In genomic region chr7:92504563-92504962, GRCh38 we compare ENCODE assay signal across 17 cellular contexts. TPM values are rescaled to one million over a fixed set of nuclear protein-coding genes. Genes with fewer than 3 reads are reported as not detected.
DNase-seq lines count a peak whose midpoint lies in the region; ATAC-seq and TF ChIP-seq lines count a peak whose summit lies in the region.
"Had no signal": no experiment of that assay in that cellular context is flagged by ENCODE, and none has a peak within 500 bp of the region (broad histone marks: within the 10 kb centered on the region; RNA-seq: fewer than 3 reads in every experiment).

No MANE protein-coding gene starts in this region.

- H3K14ac ChIP-seq in trophoblast cell (ENCODE audit: low read length) = no peak overlapping the region

- no peak overlapping the region for H3K27ac ChIP-seq in trophoblast cell (ENCODE audit: low read depth, low read length)
- H3K27ac ChIP-seq: C4-2B had no signal

- no peak overlapping the region for H3K18ac ChIP-seq in trophoblast cell (ENCODE audit: low read length)

- H3K9me3 Mint-ChIP-seq in Calu3 (ENCODE audit: low read depth, unreplicated experiment) = no peaks in the 10 kb centered on the region
- H3K9me3 Mint-ChIP-seq: CD4-positive, alpha-beta memory T cell; GM23338 had no signal

- peaks cover 6% of the 10 kb centered on the region in 2 experiments for H3K36me3 ChIP-seq in trophoblast cell (ENCODE audit: control insufficient read depth in 1 of 2, insufficient read depth in 2 of 2, low read length in 2 of 2)
- H3K36me3 ChIP-seq: BE2C had no signal

- ATAC-seq in left ventricle myocardium superior (peak; percentile 68), Right ventricle myocardium inferior (no peak)
- ATAC-seq: GM23338 had no signal

- CTCF ChIA-PET in Calu3 (lab: Charles Lee) = no interaction called here

- intact Hi-C loops in left ventricle myocardium superior (cut with micrococcal nuclease) (no loop called here), Right ventricle myocardium inferior (cut with DNase I) (no loop called here), Calu3 (cut with micrococcal nuclease; ENCODE audit: unreplicated experiment) (no loop called here)

- no peak overlapping the region for H4K91ac ChIP-seq in trophoblast cell (ENCODE audit: low read depth, low read length)

- no peak overlapping the region for H2BK120ac ChIP-seq in trophoblast cell (ENCODE audit: insufficient read depth, low read length, poor library complexity)

- H2BK5ac ChIP-seq in trophoblast cell (ENCODE audit: low read depth, low read length, poor library complexity) = no peak overlapping the region

- DNase-seq in left ventricle myocardium superior = no peak
- DNase-seq in Right ventricle myocardium inferior (ENCODE audit: missing footprints) = no peak
- peak; percentile 56 for DNase-seq in choroid plexus epithelial cell (ENCODE audit: low read depth)
- DNase-seq in trophoblast cell = no peak
- DNase-seq in foreskin melanocyte = no peak
- DNase-seq in Calu3 = no peak
- no peak for DNase-seq in SKM-1 treated with dmso at 0.1 percent for 144 hours (lab: John Stamatoyannopoulos, UW; ENCODE audit: unreplicated experiment)
- DNase-seq: BE2C; CD4-positive, alpha-beta memory T cell; DMS153; DMS79 treated with DMSO at 0.1 percent for 48 hours; EL; H7 had no signal

- H3K27me3 Mint-ChIP-seq in Calu3 (ENCODE audit: unreplicated experiment) = no peaks in the 10 kb centered on the region
- H3K27me3 Mint-ChIP-seq: CD4-positive, alpha-beta memory T cell had no signal

- no peaks in the 10 kb centered on the region for H3K9me3 ChIP-seq in trophoblast cell (ENCODE audit: insufficient read depth, low read depth, low read length)
- H3K9me3 ChIP-seq: BE2C had no signal

- no peaks in the 10 kb centered on the region for H3K4me1 Mint-ChIP-seq in Calu3 (ENCODE audit: low read depth, unreplicated experiment)
- H3K4me1 Mint-ChIP-seq: CD4-positive, alpha-beta memory T cell; GM23338 had no signal

- no CpG with 5 or more reads among the region's 3 CpGs for WGBS in trophoblast cell (ENCODE audit: extremely low coverage, insufficient coverage, insufficient read length)

- no peaks in the 10 kb centered on the region for H3K36me3 Mint-ChIP-seq in Calu3 (ENCODE audit: insufficient read depth, unreplicated experiment)

- no peaks in the 10 kb centered on the region for H3K4me1 ChIP-seq in trophoblast cell (ENCODE audit: control insufficient read depth in 1 of 2, insufficient read depth in 2 of 2, low read length in 2 of 2)
- H3K4me1 ChIP-seq: BE2C had no signal

- no peak overlapping the region for H3K4ac ChIP-seq in trophoblast cell (ENCODE audit: low read depth, low read length)

- no peaks in the 10 kb centered on the region for H3K79me1 ChIP-seq in trophoblast cell (ENCODE audit: low read length)

- H3K79me2 ChIP-seq in trophoblast cell (ENCODE audit: control insufficient read depth, insufficient read depth, low read length, poor library complexity) = no peaks in the 10 kb centered on the region

- H3K23ac ChIP-seq in trophoblast cell (ENCODE audit: low read length) = no peak overlapping the region

- H3K27me3 ChIP-seq in trophoblast cell (ENCODE audit: insufficient read depth, low read length) = no peaks in the 10 kb centered on the region
- H3K27me3 ChIP-seq: BE2C had no signal

- H3K4me3 ChIP-seq in choroid plexus epithelial cell (ENCODE audit: low read depth, low read length) (no peak overlapping the region), trophoblast cell (ENCODE audit: low read depth, low read length) (no peak overlapping the region)
- H3K4me3 ChIP-seq: GM23338 had no signal

- no peak overlapping the region for H3K27ac Mint-ChIP-seq in Calu3 (ENCODE audit: unreplicated experiment)
- H3K27ac Mint-ChIP-seq: GM23338 had no signal

- H4K8ac ChIP-seq in trophoblast cell (ENCODE audit: low read depth, low read length) = no peak overlapping the region

- H3K9ac ChIP-seq in trophoblast cell (ENCODE audit: low read length) = peak overlapping the region; percentile 38

- no peak overlapping the region for H2AFZ ChIP-seq in trophoblast cell (ENCODE audit: insufficient read depth, low read length, poor library complexity)
- H2AFZ ChIP-seq: GM23338 had no signal

- H3K4me2 ChIP-seq in trophoblast cell (ENCODE audit: low read length) = no peak overlapping the region
- H3K4me2 ChIP-seq: GM23338 had no signal

- TF ChIP-seq CTCF in choroid plexus epithelial cell (conservative IDR thresholded peaks at IDR 0.05; ENCODE audit: low read depth, low read length) (no peak), Calu3 (IDR thresholded peaks at IDR 0.05; ENCODE audit: unreplicated experiment) (no peak)

- no peak overlapping the region for H2BK12ac ChIP-seq in trophoblast cell (ENCODE audit: low read length)

- no TSS peak for BruUV-seq in Calu3 (replicated peaks; lab: Mats Ljungman, UMichigan)

- no peak overlapping the region for H3K4me3 Mint-ChIP-seq in Calu3 (ENCODE audit: low read depth, unreplicated experiment)
- H3K4me3 Mint-ChIP-seq: CD4-positive, alpha-beta memory T cell; GM23338 had no signal

- H2AK5ac ChIP-seq in trophoblast cell (ENCODE audit: low read length) = no peak overlapping the region

- H4K12ac ChIP-seq in trophoblast cell (ENCODE audit: low read depth, low read length) = no peak overlapping the region

RNA-seq across cellular contexts. Expression of gene PEX1, which starts 23.8 kb away (rescaled TPM):
- total RNA-seq in left ventricle myocardium superior = 15.0 TPM
- 10.4 TPM for total RNA-seq in Right ventricle myocardium inferior
- polyA plus RNA-seq in trophoblast cell (2013) = 14.0 and 14.3 TPM in 2 replicates
- 10.1 and 10.4 TPM in 2 replicates for total RNA-seq in Calu3 (2022)

RNA-seq across cellular contexts. Expression of gene RBM48, which starts 24.0 kb away (rescaled TPM):
- total RNA-seq in left ventricle myocardium superior (14.4 TPM), Right ventricle myocardium inferior (11.8 TPM), Calu3 (2022) (8.2 and 10.9 TPM in 2 replicates)
- 12.7 TPM in 2 replicates for polyA plus RNA-seq in trophoblast cell (2013)

RNA-seq across cellular contexts. Expression of gene ERVW-1, which starts 26.8 kb away (rescaled TPM):
- total RNA-seq in left ventricle myocardium superior (not detected), Right ventricle myocardium inferior (not detected), Calu3 (2022) (not detected in 2 replicates)
- 461 and 519 TPM in 2 replicates for polyA plus RNA-seq in trophoblast cell (2013)
- total RNA-seq: HT-29 had no signal
- polyA plus RNA-seq: AG04450; CD4-positive, alpha-beta memory T cell; GM23338 had no signal

RNA-seq across cellular contexts. Expression of gene GATAD1, which starts 57.3 kb away (rescaled TPM):
- total RNA-seq in left ventricle myocardium superior (13.1 TPM), Right ventricle myocardium inferior (11.8 TPM), Calu3 (2022) (22.5 and 26.0 TPM in 2 replicates)
- polyA plus RNA-seq in trophoblast cell (2013) = 18.8 and 19.3 TPM in 2 replicates
